Comparison of ENCODE assay signal across 26 cellular contexts in genomic region chr3:165788531-165788930, GRCh38. TPM values are rescaled to one million over a fixed set of nuclear protein-coding genes. Genes with fewer than 3 reads are reported as not detected.
"Had no signal": no experiment of that assay in that cellular context is flagged by ENCODE, and none has a peak within 500 bp of the region (broad histone marks: within the 10 kb centered on the region; RNA-seq: fewer than 3 reads in every experiment).

No MANE protein-coding gene starts in this region.

- H3K4me1 Mint-ChIP-seq: immature natural killer cell; memory B cell; natural killer cell; stimulated activated memory B cell treated with anti-CD40 and anti-IgM and Interleukin-4, amounts not matched to agents 10 μg/mL and 1 μg/mL and 100 μg/mL, for 72 hours had no signal

- DNase-seq: dorsolateral prefrontal cortex; effector CD4-positive, alpha-beta T cell; hypothalamus; immature natural killer cell; islet precursor cell; kidney glomerular epithelial cell; left colon; left ventricle myocardium superior; natural killer cell; occipital lobe; ovary; posterior cingulate gyrus; psoas muscle; right cardiac atrium; spleen; stimulated activated CD4-positive, alpha-beta T cell treated with anti-CD3 and anti-CD28 coated beads, Interleukin-4, amount 100 ng/mL, for 4 hours; stimulated activated naive CD8-positive, alpha-beta T cell treated with anti-CD3 and anti-CD28 coated beads, Interleukin-15, Interleukin-2, amounts not matched to agents 100 U/mL and 50 U/mL, for 24 hours; substantia nigra; testis; tibial artery had no signal

- H3K36me3 ChIP-seq: ovary, spleen, tibial artery had no signal

- H3K9me3 ChIP-seq: ovary, psoas muscle, testis, tibial artery had no signal

- H3K36me3 Mint-ChIP-seq: memory B cell; natural killer cell; stimulated activated memory B cell treated with anti-CD40 and anti-IgM and Interleukin-4, amounts not matched to agents 10 μg/mL and 1 μg/mL and 100 μg/mL, for 72 hours; type B pancreatic cell had no signal

- H3K27me3 Mint-ChIP-seq: memory B cell; stimulated activated memory B cell treated with anti-CD40 and anti-IgM and Interleukin-4, amounts not matched to agents 10 μg/mL and 1 μg/mL and 100 μg/mL, for 72 hours; type B pancreatic cell had no signal

- H3K27me3 ChIP-seq: dorsolateral prefrontal cortex, ovary, spleen, testis, tibial artery had no signal

- H3K27ac ChIP-seq: dorsolateral prefrontal cortex, ovary, psoas muscle, skin epidermis, spleen, testis, tibial artery had no signal

- H3K4me1 ChIP-seq: psoas muscle, spleen, testis, tibial artery had no signal

- ATAC-seq: left colon; left ventricle myocardium superior; natural killer cell; psoas muscle; right cardiac atrium; stimulated activated memory B cell treated with anti-CD40 and anti-IgM and Interleukin-4, amounts not matched to agents 10 μg/mL and 1 μg/mL and 100 μg/mL, for 72 hours; stimulated activated naive CD8-positive, alpha-beta T cell treated with anti-CD3 and anti-CD28 coated beads, Interleukin-15, Interleukin-2, amounts not matched to agents 100 U/mL and 50 U/mL, for 24 hours had no signal

- H3K9me3 Mint-ChIP-seq: type B pancreatic cell had no signal

- H3K4me3 ChIP-seq: dorsolateral prefrontal cortex, lung, ovary, psoas muscle, skin epidermis, spleen, testis, tibial artery had no signal

- H3K4me3 Mint-ChIP-seq: immature natural killer cell; memory B cell; natural killer cell; stimulated activated memory B cell treated with anti-CD40 and anti-IgM and Interleukin-4, amounts not matched to agents 10 μg/mL and 1 μg/mL and 100 μg/mL, for 72 hours; type B pancreatic cell had no signal

- H3K27ac Mint-ChIP-seq: immature natural killer cell; memory B cell; natural killer cell; stimulated activated memory B cell treated with anti-CD40 and anti-IgM and Interleukin-4, amounts not matched to agents 10 μg/mL and 1 μg/mL and 100 μg/mL, for 72 hours; type B pancreatic cell had no signal

RNA-seq across cellular contexts. Expression of gene BCHE, which starts 48.7 kb away (rescaled TPM):
- total RNA-seq: mononuclear cell, natural killer cell had no signal
- polyA plus RNA-seq: immature natural killer cell had no signal
